In genomic region chr16:1769402-1770300, GRCh38 we compare ENCODE assay signal across 9 cellular contexts. TPM values are rescaled to one million over a fixed set of nuclear protein-coding genes. Genes with fewer than 3 reads are reported as not detected.
DNase-seq lines count a peak whose midpoint lies in the region; ATAC-seq and TF ChIP-seq lines count a peak whose summit lies in the region.
"Had no signal": no experiment of that assay in that cellular context is flagged by ENCODE, and none has a peak within 500 bp of the region (broad histone marks: within the 10 kb centered on the region; RNA-seq: fewer than 3 reads in every experiment).

No MANE protein-coding gene starts in this region.

- ATAC-seq in HG03565 (IDR thresholded peaks at IDR 0.05; ENCODE audit: unreplicated experiment), result no peak
- ATAC-seq in GM18909 (IDR thresholded peaks at IDR 0.05; ENCODE audit: poor library complexity, unreplicated experiment), result no peak

- H3K9me3 ChIP-seq in iPS-18c (ENCODE audit: control insufficient read depth, insufficient read depth, low read length), result no peaks in the 10 kb centered on the region
- no peaks in the 10 kb centered on the region for H3K9me3 ChIP-seq in suprapubic skin

- TF ChIP-seq POLR2A in suprapubic skin (IDR thresholded peaks at IDR 0.05), result no peak

- no peak for TF ChIP-seq EP300 in suprapubic skin (IDR thresholded peaks at IDR 0.05)

- peak overlapping the region; percentile 96 for H3K4me3 Mint-ChIP-seq in activated T-cell treated with anti-CD3 and anti-CD28 coated beads, Interleukin-2, amount 50 U/mL, for 24 hours
- peak overlapping the region; percentile 98 for H3K4me3 Mint-ChIP-seq in activated CD4-positive, alpha-beta memory T cell treated with anti-CD3 and anti-CD28 coated beads, Interleukin-2, amount 10 ng/mL, durations not matched to agents 7 days and 5 days

- no peak for TF ChIP-seq CTCF in suprapubic skin (IDR thresholded peaks at IDR 0.05)

- peaks cover 65% of the 10 kb centered on the region for H3K36me3 Mint-ChIP-seq in activated T-cell treated with anti-CD3 and anti-CD28 coated beads, Interleukin-2, amount 50 U/mL, for 24 hours (ENCODE audit: low read depth)
- peaks cover 18% of the 10 kb centered on the region for H3K36me3 Mint-ChIP-seq in activated CD4-positive, alpha-beta memory T cell treated with anti-CD3 and anti-CD28 coated beads, Interleukin-2, amount 10 ng/mL, durations not matched to agents 7 days and 5 days (ENCODE audit: low read depth)

- H3K27me3 ChIP-seq in suprapubic skin, result no peaks in the 10 kb centered on the region

- H3K4me1 Mint-ChIP-seq in activated T-cell treated with anti-CD3 and anti-CD28 coated beads, Interleukin-2, amount 50 U/mL, for 24 hours (ENCODE audit: low read depth), result peaks cover 16% of the 10 kb centered on the region
- H3K4me1 Mint-ChIP-seq in activated CD4-positive, alpha-beta memory T cell treated with anti-CD3 and anti-CD28 coated beads, Interleukin-2, amount 10 ng/mL, durations not matched to agents 7 days and 5 days, result peaks cover 11% of the 10 kb centered on the region

- CTCF ChIA-PET in activated CD4-positive, alpha-beta memory T cell treated with anti-CD3 and anti-CD28 coated beads, Interleukin-2, amount 10 ng/mL, durations not matched to agents 7 days and 5 days (lab: Charles Lee), result no interaction called here

- POLR2A ChIA-PET in activated CD4-positive, alpha-beta memory T cell treated with anti-CD3 and anti-CD28 coated beads, Interleukin-2, amount 10 ng/mL, durations not matched to agents 7 days and 5 days (lab: Charles Lee), result interaction anchor here (5.7 to 7.2 kb wide), 2 partner anchors 14 to 63 kb away, joined by 46 to 101 read pairs; partner anchors contain the start of genes MAPK8IP3, NUBP2 and SPSB3

- H3K27ac Mint-ChIP-seq in activated T-cell treated with anti-CD3 and anti-CD28 coated beads, Interleukin-2, amount 50 U/mL, for 24 hours, result peak overlapping the region; percentile 89
- peak overlapping the region; percentile 79 for H3K27ac Mint-ChIP-seq in activated CD4-positive, alpha-beta memory T cell treated with anti-CD3 and anti-CD28 coated beads, Interleukin-2, amount 10 ng/mL, durations not matched to agents 7 days and 5 days

- H3K36me3 ChIP-seq in suprapubic skin, result peaks cover 41% of the 10 kb centered on the region

- no peak for DNase-seq in activated T-cell treated with anti-CD3 and anti-CD28 coated beads, Interleukin-2, amount 50 U/mL, for 24 hours
- DNase-seq in activated T-cell treated with anti-CD3 and anti-CD28 coated beads for 4 hours (no peak), suprapubic skin (ENCODE audit: low spot score in 2 of 2) (no peak), NCI-H1048 (lab: John Stamatoyannopoulos, UW) (no peak)
- DNase-seq in activated CD4-positive, alpha-beta memory T cell treated with anti-CD3 and anti-CD28 coated beads, Interleukin-2, amount 10 ng/mL, durations not matched to agents 7 days and 5 days, result no peak
- DNase-seq: stimulated activated CD8-positive, alpha-beta memory T cell treated with anti-CD3 and anti-CD28 coated beads, Interleukin-4, amount 100 ng/mL, for 48 hours had no signal

- no peaks in the 10 kb centered on the region for H3K27me3 Mint-ChIP-seq in activated T-cell treated with anti-CD3 and anti-CD28 coated beads, Interleukin-2, amount 50 U/mL, for 24 hours
- H3K27me3 Mint-ChIP-seq in activated CD4-positive, alpha-beta memory T cell treated with anti-CD3 and anti-CD28 coated beads, Interleukin-2, amount 10 ng/mL, durations not matched to agents 7 days and 5 days, result no peaks in the 10 kb centered on the region

- no peaks in the 10 kb centered on the region for H3K9me3 Mint-ChIP-seq in activated T-cell treated with anti-CD3 and anti-CD28 coated beads, Interleukin-2, amount 50 U/mL, for 24 hours
- H3K9me3 Mint-ChIP-seq in activated CD4-positive, alpha-beta memory T cell treated with anti-CD3 and anti-CD28 coated beads, Interleukin-2, amount 10 ng/mL, durations not matched to agents 7 days and 5 days, result no peaks in the 10 kb centered on the region

- peaks cover 44% of the 10 kb centered on the region for H3K4me1 ChIP-seq in suprapubic skin

- peak overlapping the region; percentile 98 for H3K4me3 ChIP-seq in iPS-18c (ENCODE audit: insufficient read depth, low read depth, low read length)
- peak overlapping the region; percentile 92 for H3K4me3 ChIP-seq in suprapubic skin

- WGBS in suprapubic skin, result 73% methylated on average over 11 of the region's 27 CpGs

- peak overlapping the region; percentile 94 for H3K27ac ChIP-seq in suprapubic skin

RNA-seq across cellular contexts. Expression of gene NME3, which starts 1.7 kb away (rescaled TPM):
- 10 to 100 TPM; 48.0 to 52.0 TPM for total RNA-seq in activated CD4-positive, alpha-beta memory T cell treated with anti-CD3 and anti-CD28 coated beads, Interleukin-2, amount 10 ng/mL, durations not matched to agents 7 days and 5 days
- total RNA-seq in suprapubic skin, result 100 to 1,000 TPM in 3 of 4 donors, 10 to 100 TPM in 1; 76.9 to 115 (median 103) TPM

RNA-seq across cellular contexts. Expression of gene EME2, which starts 3.0 kb away (rescaled TPM):
- 10 to 100 TPM; 23.5 to 24.7 TPM for total RNA-seq in activated CD4-positive, alpha-beta memory T cell treated with anti-CD3 and anti-CD28 coated beads, Interleukin-2, amount 10 ng/mL, durations not matched to agents 7 days and 5 days
- 10 to 100 TPM in 2 of 4 donors, 1 to 10 TPM in 2; 9.8 to 26.3 (median 15.1) TPM for total RNA-seq in suprapubic skin

RNA-seq across cellular contexts. Expression of gene MRPS34, which starts 3.3 kb away (rescaled TPM):
- 10 to 100 TPM; 94.9 to 98.3 TPM for total RNA-seq in activated CD4-positive, alpha-beta memory T cell treated with anti-CD3 and anti-CD28 coated beads, Interleukin-2, amount 10 ng/mL, durations not matched to agents 7 days and 5 days
- total RNA-seq in suprapubic skin, result 10 to 100 TPM; 46.8 to 74.3 (median 64.9) TPM

RNA-seq across cellular contexts. Expression of gene SPSB3, which starts 12.7 kb away (rescaled TPM):
- total RNA-seq in activated CD4-positive, alpha-beta memory T cell treated with anti-CD3 and anti-CD28 coated beads, Interleukin-2, amount 10 ng/mL, durations not matched to agents 7 days and 5 days, result 10 to 100 TPM; 46.4 to 47.7 TPM
- total RNA-seq in suprapubic skin, result 100 to 1,000 TPM; 124 to 205 (median 156) TPM

RNA-seq across cellular contexts. Expression of gene NUBP2, which starts 13.1 kb away (rescaled TPM):
- 10 to 100 TPM; 40.8 to 43.5 TPM for total RNA-seq in activated CD4-positive, alpha-beta memory T cell treated with anti-CD3 and anti-CD28 coated beads, Interleukin-2, amount 10 ng/mL, durations not matched to agents 7 days and 5 days
- total RNA-seq in suprapubic skin, result 100 to 1,000 TPM in 1 of 4 donors, 10 to 100 TPM in 3; 55.4 to 115 (median 90.8) TPM
